11 cellular contexts compared by ENCODE assay signal in genomic region chr3:149547954-149548728, GRCh38.
DNase-seq lines count a peak whose midpoint lies in the region; ATAC-seq, FAIRE-seq and TF ChIP-seq lines count a peak whose summit lies in the region.
"Had no signal": no experiment of that assay in that cellular context is flagged by ENCODE, and none has a peak within 500 bp of the region (broad histone marks: within the 10 kb centered on the region; RNA-seq: fewer than 3 reads in every experiment).

No MANE protein-coding gene starts in this region.

- TF ChIP-seq CTCF in IMR-90 (conservative IDR thresholded peaks at IDR 0.05; ENCODE audit: low read depth, low read length) (no peak), thoracic aorta (IDR thresholded peaks at IDR 0.05) (no peak)

- no peak overlapping the region for H2AFZ ChIP-seq in IMR-90 (replicated peaks; ENCODE audit: low read length, poor library complexity)

- intact Hi-C loops in IMR-90 (cut with micrococcal nuclease) = no loop called here

- peak overlapping the region; percentile 2; the same call in 1 of the 2 replicates for H4K91ac ChIP-seq in IMR-90 (ENCODE audit: insufficient read depth, low read depth, low read length)

- H4K5ac ChIP-seq in IMR-90 (ENCODE audit: low read depth, low read length) = peak overlapping the region; percentile 33; the same call in 1 of the 2 replicates

- H2BK120ac ChIP-seq in IMR-90 (ENCODE audit: low read depth, low read length) = peak overlapping the region; percentile 63

- H3K14ac ChIP-seq in IMR-90 (replicated peaks; ENCODE audit: low read depth, low read length) = peak overlapping the region; percentile 77

- peak overlapping the region; percentile 44; the same call in 1 of the 2 replicates for H2AK5ac ChIP-seq in IMR-90 (ENCODE audit: low read depth, low read length)

- no peaks in the 10 kb centered on the region for H3K36me3 ChIP-seq in IMR-90 (ENCODE audit: control insufficient read depth, insufficient read depth, low read length)
- no peaks in the 10 kb centered on the region for H3K36me3 ChIP-seq in thoracic aorta
- H3K36me3 ChIP-seq: neutrophil had no signal

- H3K4me1 ChIP-seq in IMR-90 (ENCODE audit: control insufficient read depth, insufficient read depth, low read length) = peaks cover 20% of the 10 kb centered on the region
- peaks cover 10 to 54% of the 10 kb centered on the region in 2 donors for H3K4me1 ChIP-seq in thoracic aorta (ENCODE audit: control insufficient read depth in 1 of 2, low read depth in 2 of 2)

- H3K27ac ChIP-seq in IMR-90 (ENCODE audit: insufficient read depth, low read length) = peak overlapping the region; percentile 77
- H3K27ac ChIP-seq in caudate nucleus (ENCODE audit: low read depth, low read length) = peak overlapping the region; percentile 48
- peak overlapping the region; percentile 84 to 88 for H3K27ac ChIP-seq in thoracic aorta
- H3K27ac ChIP-seq: neutrophil, SJCRH30 had no signal

- POLR2A ChIA-PET in IMR-90 (lab: Charles Lee; ENCODE audit: unreplicated experiment) = no interaction called here

- in situ Hi-C loops in IMR-90 (cut with MboI; ENCODE audit: low sequenced_read_pairs) = no loop called here

- peak overlapping the region; percentile 53 for H3K23ac ChIP-seq in IMR-90 (ENCODE audit: low read depth, low read length)

- no peak for FAIRE-seq in GM12892 (lab: Jason Lieb, UNC)
- FAIRE-seq: GM12878 had no signal

- H3K36me3 Mint-ChIP-seq in activated T-cell treated with anti-CD3 and anti-CD28 coated beads, Interleukin-2, amount 50 U/mL, for 4 hours (ENCODE audit: insufficient read depth) = no peaks in the 10 kb centered on the region

- peak overlapping the region; percentile 63 for H3K4me2 ChIP-seq in IMR-90 (ENCODE audit: low read depth, low read length)

- H3K4me1 Mint-ChIP-seq in activated T-cell treated with anti-CD3 and anti-CD28 coated beads, Interleukin-2, amount 50 U/mL, for 4 hours (ENCODE audit: low read depth) = no peaks in the 10 kb centered on the region

- no peak for TF ChIP-seq RAD21 in IMR-90 (IDR thresholded peaks at IDR 0.05; ENCODE audit: low read length)

- peaks cover 4% of the 10 kb centered on the region for H3K27me3 Mint-ChIP-seq in activated T-cell treated with anti-CD3 and anti-CD28 coated beads, Interleukin-2, amount 50 U/mL, for 4 hours (ENCODE audit: low read depth)

- H3K4me3 Mint-ChIP-seq in activated T-cell treated with anti-CD3 and anti-CD28 coated beads, Interleukin-2, amount 50 U/mL, for 4 hours = no peak overlapping the region

- H2AK9ac ChIP-seq in IMR-90 (replicated peaks; ENCODE audit: low read depth, low read length, poor library complexity) = no peak overlapping the region

- DNase-seq in IMR-90 (peak; percentile 90), caudate nucleus (lab: John Stamatoyannopoulos, UW) (peak in 2 of 61 donors; percentile 7 to 12), left lobe of liver (ENCODE audit: low spot score) (peak; percentile 65), thoracic aorta (ENCODE audit: low spot score) (no peak), GM12892 (ENCODE audit: insufficient read length) (no peak), SKM-1 (lab: John Stamatoyannopoulos, UW; ENCODE audit: unreplicated experiment) (no peak)
- no peak for DNase-seq in activated T-cell treated with anti-CD3 and anti-CD28 coated beads, Interleukin-2, amount 50 U/mL, for 4 hours
- no peak for DNase-seq in activated naive CD4-positive, alpha-beta T cell treated with anti-CD3 and anti-CD28 coated beads, Interleukin-2, amount 50 U/mL, for 16 hours
- DNase-seq: SJCRH30 had no signal

- ATAC-seq in IMR-90 (ENCODE audit: low read depth) (peak; percentile 88), left lobe of liver (peak; percentile 88), thoracic aorta (ENCODE audit: insufficient number of reproducible peaks, low FRiP score, low read depth) (peak; percentile 34)
- ATAC-seq in activated T-cell treated with anti-CD3 and anti-CD28 coated beads, Interleukin-2, amount 50 U/mL, for 4 hours = no peak
- ATAC-seq: GM12878 had no signal

- peak overlapping the region; percentile 11 to 55; a peak in 2 of 4 replicates for H4K8ac ChIP-seq in IMR-90 (ENCODE audit: low read depth in 2 of 2, low read length in 2 of 2)

- H3K9me3 Mint-ChIP-seq in activated T-cell treated with anti-CD3 and anti-CD28 coated beads, Interleukin-2, amount 50 U/mL, for 4 hours = no peaks in the 10 kb centered on the region

- H3K9me3 ChIP-seq in IMR-90 (ENCODE audit: control insufficient read depth, insufficient read depth, low read length) = no peaks in the 10 kb centered on the region
- no peaks in the 10 kb centered on the region for H3K9me3 ChIP-seq in thoracic aorta
- H3K9me3 ChIP-seq: neutrophil, SJCRH30 had no signal

- H3K79me1 ChIP-seq in IMR-90 (ENCODE audit: low read depth in 1 of 2, low read length in 2 of 2) = peaks cover 27 to 67% of the 10 kb centered on the region in 2 experiments

- H3K4me3 ChIP-seq in IMR-90 (ENCODE audit: insufficient read depth, low read depth, low read length) (no peak overlapping the region; the same call in 1 of the 2 replicates), thoracic aorta (peak overlapping the region; percentile 56)
- H3K4me3 ChIP-seq: GM12878, SJCRH30 had no signal

- peak overlapping the region; percentile 58; the same call in 1 of the 2 replicates for H3K18ac ChIP-seq in IMR-90 (ENCODE audit: low read depth, low read length)

- H3K27me3 ChIP-seq in IMR-90 (ENCODE audit: control insufficient read depth, insufficient read depth, low read length) (no peaks in the 10 kb centered on the region), thoracic aorta (replicated peaks; ENCODE audit: insufficient read depth) (no peaks in the 10 kb centered on the region)
- H3K27me3 ChIP-seq: SJCRH30 had no signal

- H2BK15ac ChIP-seq in IMR-90 (ENCODE audit: low read depth, low read length) = peak overlapping the region; percentile 86; the same call in 2 of the 3 replicates

- peaks cover 13% of the 10 kb centered on the region for H4K20me1 ChIP-seq in IMR-90 (ENCODE audit: insufficient read depth, low read length)

- no peak for TF ChIP-seq POLR2A in IMR-90 (IDR thresholded peaks at IDR 0.05; ENCODE audit: low read depth, low read length)
- no peak for TF ChIP-seq POLR2A in GM12892 (IDR thresholded peaks at IDR 0.05; ENCODE audit: low read depth, low read length)

- H3K4ac ChIP-seq in IMR-90 (ENCODE audit: low read depth, low read length) = peak overlapping the region; percentile 68

- 31% methylated on average over 3 of the region's 13 CpGs; no CpG with 5 or more reads in 1 of the 2 experiments for WGBS in IMR-90 (ENCODE audit: extremely low coverage in 2 of 2, insufficient read length in 1 of 2), 2 experiments

- dilution Hi-C loops in IMR-90 (cut with HindIII; ENCODE audit: low sequenced_read_pairs, unreplicated experiment) = no loop called here

- CTCF ChIA-PET in IMR-90 (lab: Yijun Ruan, JAX) = interaction anchor here (0.8 to 1.1 kb wide), 3 partner anchors 8 to 44 kb away, joined by 3 read pairs; no protein-coding TSS in a partner anchor

- peak overlapping the region; percentile 16; the same call in 1 of the 2 replicates for H3K56ac ChIP-seq in IMR-90 (ENCODE audit: extremely low read depth, insufficient read depth, low read length)

- H3K9ac ChIP-seq in IMR-90 (ENCODE audit: low read depth, low read length) = peak overlapping the region; percentile 21

- H2BK5ac ChIP-seq in IMR-90 (ENCODE audit: low read depth, low read length, poor library complexity, severe bottlenecking) = peak overlapping the region; percentile 69

- H3K9me1 ChIP-seq in IMR-90 (ENCODE audit: insufficient read depth, low read length) = peaks cover 27% of the 10 kb centered on the region

- no TSS peak for BruUV-seq in IMR-90 (replicated peaks; lab: Mats Ljungman, UMichigan)

- peak overlapping the region; percentile 76 for H2BK20ac ChIP-seq in IMR-90 (ENCODE audit: low read depth, low read length)

TF ChIP-seq in IMR-90, 13 proteins besides CTCF, POLR2A, EP300 and RAD21:
- TF ChIP-seq CEBPB (IDR thresholded peaks at IDR 0.05; ENCODE audit: low read depth, low read length) (peak; percentile 29; the same call in 1 of the 2 replicates), FOS (IDR thresholded peaks at IDR 0.05; ENCODE audit: low read depth, low read length) (peak; percentile 34), BHLHE40 (IDR thresholded peaks at IDR 0.05; ENCODE audit: low read depth, low read length) (0 out of 2 replicates have a peak, but pooled peaks have one; percentile 7), MXI1 (IDR thresholded peaks at IDR 0.05; ENCODE audit: borderline replicate concordance, low read depth, low read length) (no peak)

Comparison
In these comparisons a context has a peak if more than half of its experiments do, and no peak if none do; other contexts are left out.
1. ATAC-seq: peak in IMR-90 (single experiment), left lobe of liver (single experiment) and thoracic aorta (single experiment); none in activated T-cell treated with anti-CD3 and anti-CD28 coated beads, Interleukin-2, amount 50 U/mL, for 4 hours (0 of 2).
2. DNase-seq: peak in IMR-90 (single experiment) and left lobe of liver (single experiment); none in thoracic aorta (single experiment), GM12892 (single experiment), activated T-cell treated with anti-CD3 and anti-CD28 coated beads, Interleukin-2, amount 50 U/mL, for 4 hours (single experiment), activated naive CD4-positive, alpha-beta T cell treated with anti-CD3 and anti-CD28 coated beads, Interleukin-2, amount 50 U/mL, for 16 hours (single experiment) and SKM-1 (single experiment).
3. Peak in every context shown above with its lines, with median percentiles within 50 percentile points of each other: H3K27ac ChIP-seq.